Comparison of ENCODE assay signal across 1 cellular context in the genomic region with DNA sequence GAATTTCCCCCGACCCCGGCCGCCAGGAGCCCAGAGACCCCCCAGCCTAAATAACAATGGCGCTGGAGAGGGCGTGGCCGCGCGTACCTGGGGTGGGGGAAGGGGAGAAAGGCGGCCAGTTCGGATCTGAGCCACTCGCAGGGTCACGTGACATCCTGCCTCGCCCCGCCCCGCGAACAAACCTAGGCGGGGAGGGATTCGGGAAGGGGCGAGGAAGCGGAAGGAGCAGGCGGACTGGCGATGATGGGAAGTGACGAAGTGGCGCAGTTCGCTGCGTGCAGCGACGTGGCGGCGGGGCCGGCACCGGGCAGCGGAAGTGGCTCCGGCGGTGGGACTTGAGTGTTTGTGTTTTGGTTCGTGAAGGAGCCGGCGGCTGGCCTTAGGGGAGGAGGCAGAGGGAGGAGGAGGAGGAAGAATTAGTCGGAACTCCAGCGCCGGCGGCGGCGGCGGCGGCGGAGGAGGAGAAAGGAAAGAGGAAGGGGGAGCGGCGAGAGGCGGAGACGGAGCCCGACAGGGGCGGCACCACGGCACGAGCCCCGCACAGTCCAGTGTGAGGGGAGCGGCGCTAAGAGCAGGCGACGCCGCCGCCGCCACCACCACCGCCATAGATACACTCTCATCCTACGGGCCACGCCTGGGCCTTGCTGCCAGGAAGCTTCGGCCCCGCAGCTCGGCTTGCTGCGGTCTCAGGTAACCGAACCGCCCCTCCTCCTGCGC.
TF ChIP-seq lines count a peak whose summit lies in the region.

A gene with protein sequence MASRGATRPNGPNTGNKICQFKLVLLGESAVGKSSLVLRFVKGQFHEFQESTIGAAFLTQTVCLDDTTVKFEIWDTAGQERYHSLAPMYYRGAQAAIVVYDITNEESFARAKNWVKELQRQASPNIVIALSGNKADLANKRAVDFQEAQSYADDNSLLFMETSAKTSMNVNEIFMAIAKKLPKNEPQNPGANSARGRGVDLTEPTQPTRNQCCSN (plus strand): TSS at position 266 of the 717 bp plus-strand sequence. CDS start 3,802 bp downstream, outside the sequence.

TF ChIP-seq in HepG2, 621 proteins besides CTCF, POLR2A, EP300 and RAD21 (continued from another document and continues in another):
- TF ChIP-seq, protein P1, sequence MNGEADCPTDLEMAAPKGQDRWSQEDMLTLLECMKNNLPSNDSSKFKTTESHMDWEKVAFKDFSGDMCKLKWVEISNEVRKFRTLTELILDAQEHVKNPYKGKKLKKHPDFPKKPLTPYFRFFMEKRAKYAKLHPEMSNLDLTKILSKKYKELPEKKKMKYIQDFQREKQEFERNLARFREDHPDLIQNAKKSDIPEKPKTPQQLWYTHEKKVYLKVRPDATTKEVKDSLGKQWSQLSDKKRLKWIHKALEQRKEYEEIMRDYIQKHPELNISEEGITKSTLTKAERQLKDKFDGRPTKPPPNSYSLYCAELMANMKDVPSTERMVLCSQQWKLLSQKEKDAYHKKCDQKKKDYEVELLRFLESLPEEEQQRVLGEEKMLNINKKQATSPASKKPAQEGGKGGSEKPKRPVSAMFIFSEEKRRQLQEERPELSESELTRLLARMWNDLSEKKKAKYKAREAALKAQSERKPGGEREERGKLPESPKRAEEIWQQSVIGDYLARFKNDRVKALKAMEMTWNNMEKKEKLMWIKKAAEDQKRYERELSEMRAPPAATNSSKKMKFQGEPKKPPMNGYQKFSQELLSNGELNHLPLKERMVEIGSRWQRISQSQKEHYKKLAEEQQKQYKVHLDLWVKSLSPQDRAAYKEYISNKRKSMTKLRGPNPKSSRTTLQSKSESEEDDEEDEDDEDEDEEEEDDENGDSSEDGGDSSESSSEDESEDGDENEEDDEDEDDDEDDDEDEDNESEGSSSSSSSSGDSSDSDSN (CRISPR knock-in tag; IDR thresholded peaks at IDR 0.05): peak; percentile 55; the same call in 1 of the 2 replicates
- TF ChIP-seq THAP11 (CRISPR knock-in tag; IDR thresholded peaks at IDR 0.05) (peak; percentile 90), PAX8 (CRISPR knock-in tag; IDR thresholded peaks at IDR 0.05; ENCODE audit: borderline replicate concordance) (no peak), CAMTA2 (CRISPR knock-in tag; IDR thresholded peaks at IDR 0.05; ENCODE audit: borderline replicate concordance) (no peak), ONECUT2 (CRISPR knock-in tag; IDR thresholded peaks at IDR 0.05) (no peak), ZNF713 (CRISPR knock-in tag; IDR thresholded peaks at IDR 0.05) (no peak), ZMYM3 (CRISPR knock-in tag; IDR thresholded peaks at IDR 0.05) (no peak), ZBTB42 (CRISPR knock-in tag; IDR thresholded peaks at IDR 0.05) (no peak; the same call in 1 of the 2 replicates), PAF1 (CRISPR knock-in tag; IDR thresholded peaks at IDR 0.05) (no peak), RFXAP (CRISPR knock-in tag; IDR thresholded peaks at IDR 0.05; ENCODE audit: borderline replicate concordance) (peak; percentile 7; the same call in 1 of the 2 replicates), GPN1 (CRISPR knock-in tag; IDR thresholded peaks at IDR 0.05; ENCODE audit: borderline replicate concordance) (no peak), NCOA2 (CRISPR knock-in tag; IDR thresholded peaks at IDR 0.05) (no peak; the same call in 1 of the 2 replicates), ZNF225 (CRISPR knock-in tag; IDR thresholded peaks at IDR 0.05) (no peak), ZNF83 (CRISPR knock-in tag; IDR thresholded peaks at IDR 0.05; ENCODE audit: borderline replicate concordance) (no peak), KLF9 (CRISPR knock-in tag; IDR thresholded peaks at IDR 0.05; ENCODE audit: low read depth) (peak; percentile 85; the same call in 1 of the 2 replicates), ZBTB21 (CRISPR knock-in tag; IDR thresholded peaks at IDR 0.05) (peak; percentile 95), CHD2 (IDR thresholded peaks at IDR 0.05; ENCODE audit: low read depth, low read length) (peak; percentile 70), RELA (CRISPR knock-in tag; IDR thresholded peaks at IDR 0.05) (peak; percentile 49; the same call in 1 of the 2 replicates), PHF8 (CRISPR knock-in tag; IDR thresholded peaks at IDR 0.05) (peak; percentile 80; the same call in 1 of the 2 replicates), MIER3 (CRISPR knock-in tag; IDR thresholded peaks at IDR 0.05; ENCODE audit: borderline replicate concordance) (peak; percentile 65; the same call in 1 of the 2 replicates), ERF (CRISPR knock-in tag; IDR thresholded peaks at IDR 0.05) (peak; percentile 52; the same call in 1 of the 2 replicates), ZNF724P (CRISPR knock-in tag; IDR thresholded peaks at IDR 0.05; ENCODE audit: borderline replicate concordance) (no peak), ZNF616 (CRISPR knock-in tag; IDR thresholded peaks at IDR 0.05; ENCODE audit: low read depth) (no peak; the same call in none of the 2 replicates), JUN (CRISPR knock-in tag; IDR thresholded peaks at IDR 0.05) (no peak), REXO4 (CRISPR knock-in tag; IDR thresholded peaks at IDR 0.05; ENCODE audit: borderline replicate concordance) (no peak), ZSCAN31 (CRISPR knock-in tag; IDR thresholded peaks at IDR 0.05; ENCODE audit: low read depth) (no peak), KMT2A (CRISPR knock-in tag; IDR thresholded peaks at IDR 0.05) (peak; percentile 13), AKAP8 (CRISPR knock-in tag; IDR thresholded peaks at IDR 0.05) (no peak; the same call in 1 of the 2 replicates), POLR2AphosphoS5 (IDR thresholded peaks at IDR 0.05; ENCODE audit: low read depth, low read length) (peak; percentile 73), ZNF337 (CRISPR knock-in tag; IDR thresholded peaks at IDR 0.05; ENCODE audit: borderline replicate concordance, low read depth) (no peak), ZNF224 (CRISPR knock-in tag; IDR thresholded peaks at IDR 0.05) (no peak), SMARCC2 (IDR thresholded peaks at IDR 0.05) (no peak), ETV6 (CRISPR knock-in tag; conservative IDR thresholded peaks at IDR 0.05) (0 out of 2 replicates have a peak, but pooled peaks have one; percentile 34), ZNF350 (CRISPR knock-in tag; IDR thresholded peaks at IDR 0.05; ENCODE audit: borderline replicate concordance, low read depth) (0 out of 2 replicates have a peak, but pooled peaks have one; percentile 42), HCFC1 (IDR thresholded peaks at IDR 0.05; ENCODE audit: low read depth, low read length) (peak; percentile 43; the same call in 1 of the 2 replicates), ZNF589 (CRISPR knock-in tag; conservative IDR thresholded peaks at IDR 0.05) (peak; percentile 84), ZC3H13 (CRISPR knock-in tag; IDR thresholded peaks at IDR 0.05) (peak; percentile 71; the same call in 1 of the 2 replicates), ZNF773 (CRISPR knock-in tag; IDR thresholded peaks at IDR 0.05; ENCODE audit: borderline replicate concordance) (no peak), MIER2 (CRISPR knock-in tag; IDR thresholded peaks at IDR 0.05) (no peak; the same call in 1 of the 2 replicates), ZNF883 (CRISPR knock-in tag; IDR thresholded peaks at IDR 0.05; ENCODE audit: not compliant biosample characterization) (no peak), POLR2G (IDR thresholded peaks at IDR 0.05; ENCODE audit: low read depth, low read length) (peak; percentile 93), ZNF614 (CRISPR knock-in tag; IDR thresholded peaks at IDR 0.05; ENCODE audit: borderline replicate concordance) (peak; percentile 33; the same call in 1 of the 2 replicates)
- TF ChIP-seq, protein P2, sequence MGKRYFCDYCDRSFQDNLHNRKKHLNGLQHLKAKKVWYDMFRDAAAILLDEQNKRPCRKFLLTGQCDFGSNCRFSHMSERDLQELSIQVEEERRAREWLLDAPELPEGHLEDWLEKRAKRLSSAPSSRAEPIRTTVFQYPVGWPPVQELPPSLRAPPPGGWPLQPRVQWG (CRISPR knock-in tag; IDR thresholded peaks at IDR 0.05; ENCODE audit: borderline replicate concordance, low read depth): no peak
- TF ChIP-seq, protein P3, sequence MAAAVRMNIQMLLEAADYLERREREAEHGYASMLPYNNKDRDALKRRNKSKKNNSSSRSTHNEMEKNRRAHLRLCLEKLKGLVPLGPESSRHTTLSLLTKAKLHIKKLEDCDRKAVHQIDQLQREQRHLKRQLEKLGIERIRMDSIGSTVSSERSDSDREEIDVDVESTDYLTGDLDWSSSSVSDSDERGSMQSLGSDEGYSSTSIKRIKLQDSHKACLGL (CRISPR knock-in tag; IDR thresholded peaks at IDR 0.05): no peak
- TF ChIP-seq, protein P4, sequence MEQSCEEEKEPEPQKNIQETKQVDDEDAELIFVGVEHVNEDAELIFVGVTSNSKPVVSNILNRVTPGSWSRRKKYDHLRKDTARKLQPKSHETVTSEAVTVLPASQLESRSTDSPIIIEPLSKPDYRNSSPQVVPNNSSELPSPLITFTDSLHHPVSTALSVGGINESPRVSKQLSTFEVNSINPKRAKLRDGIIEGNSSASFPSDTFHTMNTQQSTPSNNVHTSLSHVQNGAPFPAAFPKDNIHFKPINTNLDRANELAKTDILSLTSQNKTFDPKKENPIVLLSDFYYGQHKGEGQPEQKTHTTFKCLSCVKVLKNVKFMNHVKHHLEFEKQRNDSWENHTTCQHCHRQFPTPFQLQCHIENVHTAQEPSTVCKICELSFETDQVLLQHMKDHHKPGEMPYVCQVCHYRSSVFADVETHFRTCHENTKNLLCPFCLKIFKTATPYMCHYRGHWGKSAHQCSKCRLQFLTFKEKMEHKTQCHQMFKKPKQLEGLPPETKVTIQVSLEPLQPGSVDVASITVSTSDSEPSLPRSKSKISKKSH (CRISPR knock-in tag; IDR thresholded peaks at IDR 0.05; ENCODE audit: borderline replicate concordance): 0 out of 2 replicates have a peak, but pooled peaks have one; percentile 10
- TF ChIP-seq, protein P5, sequence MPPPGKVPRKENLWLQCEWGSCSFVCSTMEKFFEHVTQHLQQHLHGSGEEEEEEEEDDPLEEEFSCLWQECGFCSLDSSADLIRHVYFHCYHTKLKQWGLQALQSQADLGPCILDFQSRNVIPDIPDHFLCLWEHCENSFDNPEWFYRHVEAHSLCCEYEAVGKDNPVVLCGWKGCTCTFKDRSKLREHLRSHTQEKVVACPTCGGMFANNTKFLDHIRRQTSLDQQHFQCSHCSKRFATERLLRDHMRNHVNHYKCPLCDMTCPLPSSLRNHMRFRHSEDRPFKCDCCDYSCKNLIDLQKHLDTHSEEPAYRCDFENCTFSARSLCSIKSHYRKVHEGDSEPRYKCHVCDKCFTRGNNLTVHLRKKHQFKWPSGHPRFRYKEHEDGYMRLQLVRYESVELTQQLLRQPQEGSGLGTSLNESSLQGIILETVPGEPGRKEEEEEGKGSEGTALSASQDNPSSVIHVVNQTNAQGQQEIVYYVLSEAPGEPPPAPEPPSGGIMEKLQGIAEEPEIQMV (CRISPR knock-in tag; IDR thresholded peaks at IDR 0.05; ENCODE audit: low read depth): no peak
- TF ChIP-seq, protein P6, sequence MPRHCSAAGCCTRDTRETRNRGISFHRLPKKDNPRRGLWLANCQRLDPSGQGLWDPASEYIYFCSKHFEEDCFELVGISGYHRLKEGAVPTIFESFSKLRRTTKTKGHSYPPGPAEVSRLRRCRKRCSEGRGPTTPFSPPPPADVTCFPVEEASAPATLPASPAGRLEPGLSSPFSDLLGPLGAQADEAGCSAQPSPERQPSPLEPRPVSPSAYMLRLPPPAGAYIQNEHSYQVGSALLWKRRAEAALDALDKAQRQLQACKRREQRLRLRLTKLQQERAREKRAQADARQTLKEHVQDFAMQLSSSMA (CRISPR knock-in tag; IDR thresholded peaks at IDR 0.05): no peak
- TF ChIP-seq, protein P7, sequence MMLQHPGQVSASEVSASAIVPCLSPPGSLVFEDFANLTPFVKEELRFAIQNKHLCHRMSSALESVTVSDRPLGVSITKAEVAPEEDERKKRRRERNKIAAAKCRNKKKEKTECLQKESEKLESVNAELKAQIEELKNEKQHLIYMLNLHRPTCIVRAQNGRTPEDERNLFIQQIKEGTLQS (CRISPR knock-in tag; IDR thresholded peaks at IDR 0.05): no peak
- TF ChIP-seq, protein P8, sequence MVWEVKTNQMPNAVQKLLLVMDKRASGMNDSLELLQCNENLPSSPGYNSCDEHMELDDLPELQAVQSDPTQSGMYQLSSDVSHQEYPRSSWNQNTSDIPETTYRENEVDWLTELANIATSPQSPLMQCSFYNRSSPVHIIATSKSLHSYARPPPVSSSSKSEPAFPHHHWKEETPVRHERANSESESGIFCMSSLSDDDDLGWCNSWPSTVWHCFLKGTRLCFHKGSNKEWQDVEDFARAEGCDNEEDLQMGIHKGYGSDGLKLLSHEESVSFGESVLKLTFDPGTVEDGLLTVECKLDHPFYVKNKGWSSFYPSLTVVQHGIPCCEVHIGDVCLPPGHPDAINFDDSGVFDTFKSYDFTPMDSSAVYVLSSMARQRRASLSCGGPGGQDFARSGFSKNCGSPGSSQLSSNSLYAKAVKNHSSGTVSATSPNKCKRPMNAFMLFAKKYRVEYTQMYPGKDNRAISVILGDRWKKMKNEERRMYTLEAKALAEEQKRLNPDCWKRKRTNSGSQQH (CRISPR knock-in tag; IDR thresholded peaks at IDR 0.05; ENCODE audit: low read depth): 0 out of 2 replicates have a peak, but pooled peaks have one; percentile 22
- TF ChIP-seq, protein P9, sequence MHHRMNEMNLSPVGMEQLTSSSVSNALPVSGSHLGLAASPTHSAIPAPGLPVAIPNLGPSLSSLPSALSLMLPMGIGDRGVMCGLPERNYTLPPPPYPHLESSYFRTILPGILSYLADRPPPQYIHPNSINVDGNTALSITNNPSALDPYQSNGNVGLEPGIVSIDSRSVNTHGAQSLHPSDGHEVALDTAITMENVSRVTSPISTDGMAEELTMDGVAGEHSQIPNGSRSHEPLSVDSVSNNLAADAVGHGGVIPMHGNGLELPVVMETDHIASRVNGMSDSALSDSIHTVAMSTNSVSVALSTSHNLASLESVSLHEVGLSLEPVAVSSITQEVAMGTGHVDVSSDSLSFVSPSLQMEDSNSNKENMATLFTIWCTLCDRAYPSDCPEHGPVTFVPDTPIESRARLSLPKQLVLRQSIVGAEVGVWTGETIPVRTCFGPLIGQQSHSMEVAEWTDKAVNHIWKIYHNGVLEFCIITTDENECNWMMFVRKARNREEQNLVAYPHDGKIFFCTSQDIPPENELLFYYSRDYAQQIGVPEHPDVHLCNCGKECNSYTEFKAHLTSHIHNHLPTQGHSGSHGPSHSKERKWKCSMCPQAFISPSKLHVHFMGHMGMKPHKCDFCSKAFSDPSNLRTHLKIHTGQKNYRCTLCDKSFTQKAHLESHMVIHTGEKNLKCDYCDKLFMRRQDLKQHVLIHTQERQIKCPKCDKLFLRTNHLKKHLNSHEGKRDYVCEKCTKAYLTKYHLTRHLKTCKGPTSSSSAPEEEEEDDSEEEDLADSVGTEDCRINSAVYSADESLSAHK (CRISPR knock-in tag; IDR thresholded peaks at IDR 0.05; ENCODE audit: borderline replicate concordance): no peak
- TF ChIP-seq, protein P10, sequence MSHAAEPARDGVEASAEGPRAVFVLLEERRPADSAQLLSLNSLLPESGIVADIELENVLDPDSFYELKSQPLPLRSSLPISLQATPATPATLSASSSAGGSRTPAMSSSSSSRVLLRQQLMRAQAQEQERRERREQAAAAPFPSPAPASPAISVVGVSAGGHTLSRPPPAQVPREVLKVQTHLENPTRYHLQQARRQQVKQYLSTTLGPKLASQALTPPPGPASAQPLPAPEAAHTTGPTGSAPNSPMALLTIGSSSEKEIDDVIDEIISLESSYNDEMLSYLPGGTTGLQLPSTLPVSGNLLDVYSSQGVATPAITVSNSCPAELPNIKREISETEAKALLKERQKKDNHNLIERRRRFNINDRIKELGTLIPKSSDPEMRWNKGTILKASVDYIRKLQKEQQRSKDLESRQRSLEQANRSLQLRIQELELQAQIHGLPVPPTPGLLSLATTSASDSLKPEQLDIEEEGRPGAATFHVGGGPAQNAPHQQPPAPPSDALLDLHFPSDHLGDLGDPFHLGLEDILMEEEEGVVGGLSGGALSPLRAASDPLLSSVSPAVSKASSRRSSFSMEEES (CRISPR knock-in tag; IDR thresholded peaks at IDR 0.05): peak; percentile 86
